8 cellular contexts compared by ENCODE assay signal in genomic region chr4:151894246-151894645, GRCh38.
"Had no signal": no experiment of that assay in that cellular context is flagged by ENCODE, and none has a peak within 500 bp of the region (broad histone marks: within the 10 kb centered on the region; RNA-seq: fewer than 3 reads in every experiment).

No MANE protein-coding gene starts in this region.

- H3K27ac ChIP-seq: KMS-11 had no signal

- H3K27ac Mint-ChIP-seq: IgD-negative memory B cell had no signal

- H3K36me3 ChIP-seq: HAP-1 had no signal

- H3K9me3 ChIP-seq: HAP-1 had no signal

- H3K4me2 ChIP-seq: KMS-11 had no signal

- H3K27me3 Mint-ChIP-seq: IgD-negative memory B cell had no signal

- H3K4me1 Mint-ChIP-seq: IgD-negative memory B cell had no signal

- DNase-seq: GOT3, H7, Karpas-422, KBM-7 had no signal

- H3K4me3 Mint-ChIP-seq: IgD-negative memory B cell had no signal

- H3K9me3 Mint-ChIP-seq: IgD-negative memory B cell had no signal

- H3K4me1 ChIP-seq: HAP-1 had no signal

- H3K36me3 Mint-ChIP-seq: IgD-negative memory B cell had no signal

- ATAC-seq: HCT116 had no signal

- H3K4me3 ChIP-seq: HAP-1 had no signal

- H3K9ac ChIP-seq: KMS-11 had no signal
